ENCODE assay signal across 1 cellular context in genomic region chr19:55617426-55617825, GRCh38.
TF ChIP-seq lines count a peak whose summit lies in the region.

No MANE protein-coding gene starts in this region.

TF ChIP-seq in IMR-90, 13 proteins besides CTCF, POLR2A, EP300 and RAD21:
- TF ChIP-seq CEBPB (IDR thresholded peaks at IDR 0.05; ENCODE audit: low read depth, low read length) (no peak), ELK1 (IDR thresholded peaks at IDR 0.05; ENCODE audit: borderline replicate concordance, low read depth, low read length) (no peak), RFX5 (IDR thresholded peaks at IDR 0.05; ENCODE audit: low read depth, low read length) (no peak), MAZ (IDR thresholded peaks at IDR 0.05; ENCODE audit: borderline replicate concordance, low read depth, low read length) (no peak), CHD1 (IDR thresholded peaks at IDR 0.05; ENCODE audit: low read depth, low read length) (no peak), SMC3 (IDR thresholded peaks at IDR 0.05; ENCODE audit: low read depth, low read length) (no peak), BHLHE40 (IDR thresholded peaks at IDR 0.05; ENCODE audit: low read depth, low read length) (no peak), RCOR1 (IDR thresholded peaks at IDR 0.05; ENCODE audit: insufficient replicate concordance, low read length) (no peak), MXI1 (IDR thresholded peaks at IDR 0.05; ENCODE audit: borderline replicate concordance, low read depth, low read length) (no peak), MAFK (IDR thresholded peaks at IDR 0.05; ENCODE audit: low read depth, low read length) (no peak), USF2 (IDR thresholded peaks at IDR 0.05; ENCODE audit: low read depth, low read length) (no peak), NFE2L2 (IDR thresholded peaks at IDR 0.05; ENCODE audit: low read depth, low read length) (no peak)
